9 cellular contexts compared by ENCODE assay signal in the genomic region with DNA sequence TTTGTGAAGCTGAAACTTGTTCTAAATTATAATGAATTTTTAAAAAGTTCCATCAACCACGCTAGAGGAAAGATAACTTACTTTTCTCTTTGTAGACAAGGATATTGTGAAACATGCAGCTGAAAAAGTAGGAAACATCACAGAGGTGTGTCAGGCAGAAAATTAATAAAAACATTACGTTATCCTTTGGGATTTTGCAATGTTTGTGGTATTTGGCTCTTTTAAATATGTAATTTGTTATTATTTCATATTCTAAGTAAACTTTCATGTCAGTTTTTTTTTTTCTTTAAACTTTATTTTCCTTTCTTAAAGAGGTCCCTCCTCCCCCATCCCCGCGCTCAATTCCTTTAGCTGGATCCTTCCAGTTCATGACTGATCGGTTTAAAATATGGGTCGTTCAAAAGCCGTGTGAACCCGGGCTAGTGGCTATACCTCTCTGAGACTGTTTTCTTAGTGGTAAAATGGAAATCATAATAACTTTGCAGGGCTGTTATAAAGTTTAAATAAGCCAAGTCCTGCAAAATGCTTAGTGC. TPM values are rescaled to one million over a fixed set of nuclear protein-coding genes. Genes with fewer than 3 reads are reported as not detected.
DNase-seq lines count a peak whose midpoint lies in the region; ATAC-seq and TF ChIP-seq lines count a peak whose summit lies in the region.
"Had no signal": no experiment of that assay in that cellular context is flagged by ENCODE, and none has a peak within 500 bp of the region (broad histone marks: within the 10 kb centered on the region; RNA-seq: fewer than 3 reads in every experiment).

No MANE protein-coding gene starts in this region.

- H4K20me1 ChIP-seq in OCI-LY3 (ENCODE audit: insufficient read depth, low read length) (no peaks in the 10 kb centered on the region), smooth muscle cell (ENCODE audit: low read depth) (no peaks in the 10 kb centered on the region)

- H3K36me3 Mint-ChIP-seq in glutamatergic neuron (ENCODE audit: unreplicated experiment) = peaks cover 2% of the 10 kb centered on the region
- H3K36me3 Mint-ChIP-seq in activated CD4-positive, alpha-beta memory T cell treated with anti-CD3 and anti-CD28 coated beads for 36 hours = peaks cover 6% of the 10 kb centered on the region

- H3K9me3 ChIP-seq in OCI-LY3 (ENCODE audit: insufficient read depth, low read length) (no peaks in the 10 kb centered on the region), smooth muscle cell (replicated peaks; ENCODE audit: low read depth) (no peaks in the 10 kb centered on the region)

- H3K4me2 ChIP-seq in OCI-LY3 (ENCODE audit: low read length) = peak overlapping the region; percentile 70
- peak overlapping the region; percentile 89 for H3K4me2 ChIP-seq in smooth muscle cell

- H3K4me3 Mint-ChIP-seq in glutamatergic neuron (ENCODE audit: unreplicated experiment) = peak overlapping the region; percentile 40
- H3K4me3 Mint-ChIP-seq in activated CD4-positive, alpha-beta memory T cell treated with anti-CD3 and anti-CD28 coated beads for 36 hours = no peak overlapping the region

- peaks cover 4% of the 10 kb centered on the region for H3K27me3 Mint-ChIP-seq in glutamatergic neuron (ENCODE audit: unreplicated experiment)
- peaks cover 6% of the 10 kb centered on the region for H3K27me3 Mint-ChIP-seq in activated CD4-positive, alpha-beta memory T cell treated with anti-CD3 and anti-CD28 coated beads for 36 hours

- H3K9ac ChIP-seq in OCI-LY3 (ENCODE audit: low read length) = peak overlapping the region; percentile 71
- no peak overlapping the region for H3K9ac ChIP-seq in smooth muscle cell (ENCODE audit: low read depth)

- peaks cover 7% of the 10 kb centered on the region for H3K4me1 ChIP-seq in OCI-LY3 (ENCODE audit: low read length)
- peaks cover 4% of the 10 kb centered on the region for H3K4me1 ChIP-seq in smooth muscle cell (ENCODE audit: low read depth)

- peak; percentile 4 for ATAC-seq in GM19438 (IDR thresholded peaks at IDR 0.05; ENCODE audit: low read depth, unreplicated experiment)
- ATAC-seq in HG03139 (IDR thresholded peaks at IDR 0.05; ENCODE audit: unreplicated experiment) = no peak

- no peaks in the 10 kb centered on the region for H3F3A ChIP-seq in smooth muscle cell (ENCODE audit: low read depth)

- peaks cover 12% of the 10 kb centered on the region for H3K4me1 Mint-ChIP-seq in glutamatergic neuron (ENCODE audit: low read depth, unreplicated experiment)
- peaks cover 11% of the 10 kb centered on the region for H3K4me1 Mint-ChIP-seq in activated CD4-positive, alpha-beta memory T cell treated with anti-CD3 and anti-CD28 coated beads for 36 hours (ENCODE audit: low read depth)

- H3K9me3 Mint-ChIP-seq in glutamatergic neuron (ENCODE audit: unreplicated experiment) = peaks cover 9% of the 10 kb centered on the region
- H3K9me3 Mint-ChIP-seq in activated CD4-positive, alpha-beta memory T cell treated with anti-CD3 and anti-CD28 coated beads for 36 hours = no peaks in the 10 kb centered on the region

- POLR2A ChIA-PET in activated CD4-positive, alpha-beta memory T cell treated with anti-CD3 and anti-CD28 coated beads for 36 hours (lab: Charles Lee) = interaction anchor here (1.2 kb wide), 1 partner anchor 92 kb away, joined by 3 read pairs; a partner anchor contains a TSS

- peaks cover 7% of the 10 kb centered on the region; the same call in 1 of the 2 replicates for H3K27me3 ChIP-seq in OCI-LY3 (ENCODE audit: low read depth, low read length)
- peaks cover under 1% of the 10 kb centered on the region for H3K27me3 ChIP-seq in smooth muscle cell (ENCODE audit: low read depth)

- WGBS in smooth muscle cell (ENCODE audit: low lambda C conversion rate) = 18% methylated on average over 8 of the region's 8 CpGs

- CTCF ChIA-PET in activated CD4-positive, alpha-beta memory T cell treated with anti-CD3 and anti-CD28 coated beads for 36 hours (lab: Charles Lee) = interaction anchor here (0.8 to 2.6 kb wide), 8 partner anchors 11 to 271 kb away, joined by 3 to 11 read pairs (median 5); a partner anchor contains a TSS

- H3K79me2 ChIP-seq in OCI-LY3 (ENCODE audit: low read length) (peaks cover 7% of the 10 kb centered on the region), smooth muscle cell (ENCODE audit: low read depth) (no peaks in the 10 kb centered on the region)

- no peak overlapping the region for H3K27ac ChIP-seq in OCI-LY3 (ENCODE audit: low read length)
- no peak overlapping the region for H3K27ac ChIP-seq in smooth muscle cell (ENCODE audit: low read depth)

- DNase-seq in glutamatergic neuron (no peak), smooth muscle cell (lab: John Stamatoyannopoulos, UW; ENCODE audit: unreplicated experiment) (no peak), foreskin melanocyte (no peak), NK-92 (lab: John Stamatoyannopoulos, UW; ENCODE audit: unreplicated experiment) (no peak)
- DNase-seq in activated CD4-positive, alpha-beta memory T cell treated with anti-CD3 and anti-CD28 coated beads for 36 hours = no peak

- peak overlapping the region; percentile 33 for H3K27ac Mint-ChIP-seq in glutamatergic neuron (ENCODE audit: unreplicated experiment)
- no peak overlapping the region for H3K27ac Mint-ChIP-seq in activated CD4-positive, alpha-beta memory T cell treated with anti-CD3 and anti-CD28 coated beads for 36 hours

- TF ChIP-seq CTCF in OCI-LY3 (IDR thresholded peaks at IDR 0.05; ENCODE audit: low read depth, low read length) (no peak), glutamatergic neuron (IDR thresholded peaks at IDR 0.05; ENCODE audit: partially characterized antibody, unreplicated experiment) (no peak), smooth muscle cell (IDR thresholded peaks at IDR 0.05; ENCODE audit: borderline replicate concordance, insufficient read depth, poor library complexity, severe bottlenecking) (no peak)

- H3K4me3 ChIP-seq in OCI-LY3 (ENCODE audit: low read length) (peak overlapping the region; percentile 80), smooth muscle cell (peak overlapping the region; percentile 56)

- intact Hi-C loops in activated CD4-positive, alpha-beta memory T cell treated with anti-CD3 and anti-CD28 coated beads for 36 hours (cut with micrococcal nuclease) = loop anchor here (2.0 kb wide), 2 partner anchors 68 to 352 kb away; a partner anchor contains a TSS

- H2AFZ ChIP-seq in OCI-LY3 (ENCODE audit: low read depth, low read length) = peak overlapping the region; percentile 91
- H2AFZ ChIP-seq in smooth muscle cell (ENCODE audit: low read depth) = peak overlapping the region; percentile 76

- peaks cover 5% of the 10 kb centered on the region for H3K36me3 ChIP-seq in OCI-LY3 (replicated peaks; ENCODE audit: low read depth, low read length)
- no peaks in the 10 kb centered on the region for H3K36me3 ChIP-seq in smooth muscle cell (ENCODE audit: low read depth)

RNA-seq across cellular contexts. Expression of a gene that starts 0.7 kb away (rescaled TPM):
- total RNA-seq in glutamatergic neuron (ENCODE audit: unreplicated experiment) (33.5 TPM), smooth muscle cell (5.3 and 10.0 TPM in 2 replicates)
- polyA plus RNA-seq in smooth muscle cell = 7.0 and 8.3 TPM in 2 replicates
- total RNA-seq in activated CD4-positive, alpha-beta memory T cell treated with anti-CD3 and anti-CD28 coated beads for 36 hours = 10 to 100 TPM; 28.4 to 30.5 TPM

RNA-seq across cellular contexts. Expression of a gene that starts 20.9 kb away (rescaled TPM):
- total RNA-seq in glutamatergic neuron (ENCODE audit: unreplicated experiment) (163 TPM), smooth muscle cell (0.04 TPM in 2 replicates)
- polyA plus RNA-seq in smooth muscle cell = 0.24 TPM in 1 of 2 replicates, not detected in the other
- not detected for total RNA-seq in activated CD4-positive, alpha-beta memory T cell treated with anti-CD3 and anti-CD28 coated beads for 36 hours

RNA-seq across cellular contexts. Expression of a gene that starts 28.3 kb away (rescaled TPM):
- total RNA-seq in glutamatergic neuron (ENCODE audit: unreplicated experiment) (not detected), smooth muscle cell (not detected in 2 replicates)
- polyA plus RNA-seq in smooth muscle cell = not detected in 2 replicates
- total RNA-seq in activated CD4-positive, alpha-beta memory T cell treated with anti-CD3 and anti-CD28 coated beads for 36 hours = not detected
- total RNA-seq: pulmonary artery endothelial cell had no signal

RNA-seq across cellular contexts. Expression of a gene that starts 46.3 kb away (rescaled TPM):
- total RNA-seq in glutamatergic neuron (ENCODE audit: unreplicated experiment) (0.20 TPM), smooth muscle cell (0.45 and 0.85 TPM in 2 replicates)
- polyA plus RNA-seq in smooth muscle cell = 1.0 TPM in 1 of 2 replicates, not detected in the other
- total RNA-seq in activated CD4-positive, alpha-beta memory T cell treated with anti-CD3 and anti-CD28 coated beads for 36 hours = not detected

Comparison
In these comparisons a context has a peak if more than half of its experiments do, and no peak if none do; other contexts are left out.
1. RNA of a gene that starts 20.9 kb away (total RNA-seq): 163 TPM in glutamatergic neuron (single experiment); 0.04 TPM in smooth muscle cell and not detected in activated CD4-positive, alpha-beta memory T cell treated with anti-CD3 and anti-CD28 coated beads for 36 hours; every median in the first group is over 100 times any median in the second.